Comparison of ENCODE assay signal across 8 cellular contexts in the genomic region with DNA sequence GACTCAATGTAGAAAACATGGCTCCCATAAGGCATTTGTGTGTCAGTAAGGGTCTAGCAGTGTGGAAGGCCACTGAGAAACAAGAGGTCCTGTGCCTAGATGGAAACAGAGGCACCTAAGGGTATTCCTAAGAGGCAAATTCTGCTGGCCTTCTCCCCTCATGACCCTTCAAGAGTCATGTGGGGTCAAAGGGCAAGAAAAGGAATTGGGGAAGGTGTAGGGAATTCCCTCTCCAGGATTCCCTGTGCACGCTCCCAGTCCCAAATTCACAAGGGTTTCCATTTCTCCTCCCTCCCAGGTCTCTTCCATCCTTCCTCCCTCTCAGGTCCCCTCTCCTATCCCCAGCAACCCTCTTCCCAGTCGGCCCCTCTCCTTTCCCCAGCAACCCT. TPM values are rescaled to one million over a fixed set of nuclear protein-coding genes. Genes with fewer than 3 reads are reported as not detected.
A peak's percentile ranks its signal among the peaks of the same experiment; 100 is the strongest.
DNase-seq lines count a peak whose midpoint lies in the region; ATAC-seq and TF ChIP-seq lines count a peak whose summit lies in the region.

No MANE protein-coding gene starts in this region.

- H3K9ac ChIP-seq in KMS-11 = peak overlapping the region; percentile 68

- H3K4me1 ChIP-seq in A673 (ENCODE audit: insufficient read depth, low read length, poor library complexity, severe bottlenecking) (peaks cover 25% of the 10 kb centered on the region), KMS-11 (ENCODE audit: low read depth, poor library complexity, severe bottlenecking) (peaks cover 21% of the 10 kb centered on the region), muscle layer of duodenum (ENCODE audit: control insufficient read depth in 1 of 2, insufficient read depth in 2 of 2, low read length in 2 of 2) (peaks cover 35 to 48% of the 10 kb centered on the region in 2 donors)

- H3K36me3 ChIP-seq in A673 (ENCODE audit: insufficient read depth, low read length, poor library complexity, severe bottlenecking) (peaks cover 12% of the 10 kb centered on the region), KMS-11 (ENCODE audit: insufficient read depth) (no peaks in the 10 kb centered on the region), muscle layer of duodenum (ENCODE audit: control insufficient read depth in 1 of 2, insufficient read depth in 2 of 2, low read length in 2 of 2) (peaks cover 6 to 16% of the 10 kb centered on the region in 2 donors)

- H3K79me2 ChIP-seq in KMS-11 (ENCODE audit: insufficient read depth, low read depth) = no peaks in the 10 kb centered on the region

- peak overlapping the region; percentile 97 for H3K4me3 ChIP-seq in A673 (ENCODE audit: low read depth, low read length, poor library complexity, severe bottlenecking)
- H3K4me3 ChIP-seq in KMS-11 (IDR thresholded peaks at IDR 0.05; ENCODE audit: insufficient read depth, low read depth, low read length) = no peak overlapping the region
- H3K4me3 ChIP-seq in choroid plexus epithelial cell (ENCODE audit: low read depth, low read length) = peak overlapping the region; percentile 97
- H3K4me3 ChIP-seq in muscle layer of duodenum (ENCODE audit: low read depth in 1 of 2, low read length in 2 of 2) = peak overlapping the region; percentile 80 to 84

- DNase-seq in A673 (ENCODE audit: low spot score) (no peak), choroid plexus epithelial cell (ENCODE audit: low read depth) (no peak), OCI-M1 (lab: John Stamatoyannopoulos, UW) (no peak), cortex of kidney (lab: John Stamatoyannopoulos, UW) (no peak)
- DNase-seq in stimulated activated naive CD4-positive, alpha-beta T cell treated with Interleukin-2 at 50 U/mL for 16 hours (lab: John Stamatoyannopoulos, UW) = no peak

- no peaks in the 10 kb centered on the region for H3K27me3 ChIP-seq in A673 (replicated peaks; ENCODE audit: insufficient read depth, low read depth, low read length, poor library complexity)
- no peaks in the 10 kb centered on the region for H3K27me3 ChIP-seq in KMS-11 (ENCODE audit: insufficient read depth, low read depth)
- H3K27me3 ChIP-seq in muscle layer of duodenum (ENCODE audit: low read depth, low read length) = no peaks in the 10 kb centered on the region

- peak overlapping the region; percentile 76 for H3K4me2 ChIP-seq in KMS-11

- H4K20me1 ChIP-seq in KMS-11 (ENCODE audit: insufficient read depth) = no peaks in the 10 kb centered on the region

- H2AFZ ChIP-seq in KMS-11 (ENCODE audit: low read depth) = peak overlapping the region; percentile 75; the same call in 1 of the 2 replicates

- TF ChIP-seq CTCF in A673 (conservative IDR thresholded peaks at IDR 0.05; ENCODE audit: low read depth, low read length) (no peak), KMS-11 (conservative IDR thresholded peaks at IDR 0.05; ENCODE audit: low read depth, low read length) (no peak), choroid plexus epithelial cell (conservative IDR thresholded peaks at IDR 0.05; ENCODE audit: low read depth, low read length) (no peak)

- H3K27ac ChIP-seq in A673 (ENCODE audit: low read depth, low read length, poor library complexity, severe bottlenecking) (peak overlapping the region; percentile 97), KMS-11 (no peak overlapping the region), muscle layer of duodenum (ENCODE audit: low read length) (peak overlapping the region; percentile 82)

- no peaks in the 10 kb centered on the region for H3K9me3 ChIP-seq in A673 (ENCODE audit: low read depth, low read length, poor library complexity, severe bottlenecking)
- H3K9me3 ChIP-seq in muscle layer of duodenum (ENCODE audit: control insufficient read depth in 1 of 2, low read length in 2 of 2) = no peaks in the 10 kb centered on the region

- BruUV-seq in A673 (replicated peaks; lab: Mats Ljungman, UMichigan) = TSS peak; percentile 48

- CTCF ChIA-PET in A673 (lab: Charles Lee) = no interaction called here

- POLR2A ChIA-PET in A673 (lab: Charles Lee; ENCODE audit: low non-redundant PET) = no interaction called here

- intact Hi-C loops in A673 (cut with micrococcal nuclease; ENCODE audit: unreplicated experiment) = no loop called here

- ATAC-seq in HG02973 (IDR thresholded peaks at IDR 0.05; ENCODE audit: unreplicated experiment) = no peak

RNA-seq across cellular contexts. Expression of a gene that starts 0.6 kb away (rescaled TPM):
- total RNA-seq in A673 (2021) = 102 and 108 TPM in 2 replicates

RNA-seq across cellular contexts. Expression of a gene that starts 2.9 kb away (rescaled TPM):
- total RNA-seq in A673 (2021) = 62.9 and 67.0 TPM in 2 replicates

RNA-seq across cellular contexts. Expression of a gene that starts 8.7 kb away (rescaled TPM):
- total RNA-seq in A673 (2021) = 13.3 and 18.8 TPM in 2 replicates

RNA-seq across cellular contexts. Expression of a gene that starts 10.9 kb away (rescaled TPM):
- total RNA-seq in A673 (2021) = 31.3 and 32.4 TPM in 2 replicates

RNA-seq across cellular contexts. Expression of a gene that starts 14.7 kb away (rescaled TPM):
- 84.0 and 97.2 TPM in 2 replicates for total RNA-seq in A673 (2021)
